16 cellular contexts compared by ENCODE assay signal in genomic region chr14:99033951-99034350, GRCh38.
DNase-seq lines count a peak whose midpoint lies in the region; ATAC-seq and TF ChIP-seq lines count a peak whose summit lies in the region.
"Had no signal": no experiment of that assay in that cellular context is flagged by ENCODE, and none has a peak within 500 bp of the region (broad histone marks: within the 10 kb centered on the region; RNA-seq: fewer than 3 reads in every experiment).

No MANE protein-coding gene starts in this region.

- H3K27ac ChIP-seq in coronary artery (no peak overlapping the region), neutrophil (peak overlapping the region; percentile 91)
- H3K27ac ChIP-seq: 22Rv1, A549, GM23248 had no signal

- H3K27me3 Mint-ChIP-seq in activated T-cell treated with anti-CD3 and anti-CD28 coated beads, Interleukin-2, amount 50 U/mL, for 24 hours: no peaks in the 10 kb centered on the region
- H3K27me3 Mint-ChIP-seq: CD4-positive, alpha-beta memory T cell had no signal

- peak; percentile 9 for DNase-seq in activated T-cell treated with anti-CD3 and anti-CD28 coated beads, Interleukin-2, amount 50 U/mL, for 24 hours
- no peak for DNase-seq in activated T-cell treated with anti-CD3 and anti-CD28 coated beads, Interleukin-2, amount 50 U/mL, for 1 hour
- peak; percentile 62 for DNase-seq in coronary artery (ENCODE audit: low spot score)
- peak; percentile 48 for DNase-seq in islet precursor cell
- no peak for DNase-seq in OCI-M2 (lab: John Stamatoyannopoulos, UW; ENCODE audit: unreplicated experiment)
- DNase-seq: AML-193; CD4-positive, alpha-beta memory T cell; DMS153; DMS79 treated with DMSO at 0.1 percent for 48 hours; GF-D8; GM23248; HCEC 1CT had no signal

- H3K9me3 ChIP-seq in neutrophil: no peaks in the 10 kb centered on the region
- H3K9me3 ChIP-seq: A549 had no signal

- no peak for ATAC-seq in GM19324 (IDR thresholded peaks at IDR 0.05; ENCODE audit: low FRiP score, unreplicated experiment)
- ATAC-seq: A549 had no signal

- no peaks in the 10 kb centered on the region for H3K9me3 Mint-ChIP-seq in activated T-cell treated with anti-CD3 and anti-CD28 coated beads, Interleukin-2, amount 50 U/mL, for 24 hours

- H3K4me1 ChIP-seq in neutrophil (ENCODE audit: control insufficient read depth in 1 of 2, insufficient read depth in 1 of 2, low read depth in 1 of 2, low read length in 1 of 2): peaks cover 22 to 69% of the 10 kb centered on the region in 2 experiments

- no peak for TF ChIP-seq CTCF in coronary artery (IDR thresholded peaks at IDR 0.05)
- no peak for TF ChIP-seq CTCF in neutrophil (IDR thresholded peaks at IDR 0.05)

- H3K27ac Mint-ChIP-seq in activated T-cell treated with anti-CD3 and anti-CD28 coated beads, Interleukin-2, amount 50 U/mL, for 24 hours: no peak overlapping the region

- no peaks in the 10 kb centered on the region for H3K36me3 Mint-ChIP-seq in activated T-cell treated with anti-CD3 and anti-CD28 coated beads, Interleukin-2, amount 50 U/mL, for 24 hours (ENCODE audit: low read depth)
- H3K36me3 Mint-ChIP-seq: CD4-positive, alpha-beta memory T cell had no signal

- no peak overlapping the region for H3K4me3 ChIP-seq in coronary artery
- H3K4me3 ChIP-seq in neutrophil (ENCODE audit: low read depth in 1 of 2, low read length in 1 of 2): no peak overlapping the region
- H3K4me3 ChIP-seq: A549, GM23248 had no signal

- no peak overlapping the region for H3K4me3 Mint-ChIP-seq in activated T-cell treated with anti-CD3 and anti-CD28 coated beads, Interleukin-2, amount 50 U/mL, for 24 hours

- no peaks in the 10 kb centered on the region for H3K4me1 Mint-ChIP-seq in activated T-cell treated with anti-CD3 and anti-CD28 coated beads, Interleukin-2, amount 50 U/mL, for 24 hours (ENCODE audit: low read depth)
- H3K4me1 Mint-ChIP-seq: CD4-positive, alpha-beta memory T cell had no signal

- no peaks in the 10 kb centered on the region for H3K36me3 ChIP-seq in neutrophil

- no peaks in the 10 kb centered on the region for H3K27me3 ChIP-seq in neutrophil

Comparison
In these comparisons a context has a peak if more than half of its experiments do, and no peak if none do; other contexts are left out.
1. DNase-seq: peak in activated T-cell treated with anti-CD3 and anti-CD28 coated beads, Interleukin-2, amount 50 U/mL, for 24 hours (single experiment), coronary artery (single experiment) and islet precursor cell (single experiment); none in activated T-cell treated with anti-CD3 and anti-CD28 coated beads, Interleukin-2, amount 50 U/mL, for 1 hour (single experiment) and OCI-M2 (single experiment).